9 cellular contexts compared by ENCODE assay signal in genomic region chr6:33513213-33513612, GRCh38.
"Had no signal": no experiment of that assay in that cellular context is flagged by ENCODE, and none has a peak within 500 bp of the region (broad histone marks: within the 10 kb centered on the region; RNA-seq: fewer than 3 reads in every experiment).

No MANE protein-coding gene starts in this region.

- ATAC-seq: natural killer cell had no signal

- H3K27me3 ChIP-seq: cardiac muscle cell, upper lobe of left lung had no signal

- H3K4me1 Mint-ChIP-seq: natural killer cell had no signal

- H3K4me3 ChIP-seq: cardiac muscle cell, heart left ventricle, sigmoid colon, upper lobe of left lung had no signal

- H3K36me3 Mint-ChIP-seq: natural killer cell had no signal

- H3K4me3 Mint-ChIP-seq: natural killer cell; stimulated activated naive CD8-positive, alpha-beta T cell treated with anti-CD3 and anti-CD28 coated beads, Interleukin-15, Interleukin-2, amounts not matched to agents 100 ng/mL and 50 ng/mL, for 24 hours had no signal

- H3K36me3 ChIP-seq: cardiac muscle cell, heart left ventricle, sigmoid colon, upper lobe of left lung had no signal

- H3K9me3 Mint-ChIP-seq: natural killer cell; stimulated activated naive CD8-positive, alpha-beta T cell treated with anti-CD3 and anti-CD28 coated beads, Interleukin-15, Interleukin-2, amounts not matched to agents 100 ng/mL and 50 ng/mL, for 24 hours had no signal

- DNase-seq: activated CD4-positive, alpha-beta T cell treated with anti-CD3 and anti-CD28 coated beads for 4 hours; activated naive CD4-positive, alpha-beta T cell treated with Interleukin-2 at 50 U/mL for 16 hours; foreskin melanocyte; heart left ventricle; natural killer cell; sigmoid colon; upper lobe of left lung had no signal

- H3K9me3 ChIP-seq: heart left ventricle, sigmoid colon, upper lobe of left lung had no signal

- H3K27ac Mint-ChIP-seq: natural killer cell; stimulated activated naive CD8-positive, alpha-beta T cell treated with anti-CD3 and anti-CD28 coated beads, Interleukin-15, Interleukin-2, amounts not matched to agents 100 ng/mL and 50 ng/mL, for 24 hours had no signal

- H3K27ac ChIP-seq: cardiac muscle cell, heart left ventricle, sigmoid colon, upper lobe of left lung had no signal

- H3K4me1 ChIP-seq: sigmoid colon had no signal
